ENCODE assay signal across 8 cellular contexts in genomic region chr6:10801224-10801848, GRCh38. TPM values are rescaled to one million over a fixed set of nuclear protein-coding genes. Genes with fewer than 3 reads are reported as not detected.
DNase-seq lines count a peak whose midpoint lies in the region; ATAC-seq and TF ChIP-seq lines count a peak whose summit lies in the region.

No MANE protein-coding gene starts in this region.

- H3K4me3 ChIP-seq in lower lobe of right lung = no peak overlapping the region

- no peaks in the 10 kb centered on the region for H3K4me1 ChIP-seq in lower lobe of right lung

- H3K27ac ChIP-seq in lower lobe of right lung = no peak overlapping the region

- H3K27me3 ChIP-seq in lower lobe of right lung (ENCODE audit: low read depth) = no peaks in the 10 kb centered on the region

- TF ChIP-seq CTCF in AG09319 (IDR thresholded peaks at IDR 0.05; ENCODE audit: low read depth, low read length) (no peak; the same call in none of the 2 replicates), lower lobe of right lung (IDR thresholded peaks at IDR 0.05) (peak; percentile 98)

- no peaks in the 10 kb centered on the region for H3K9me3 ChIP-seq in lower lobe of right lung

- no peaks in the 10 kb centered on the region for H3K36me3 ChIP-seq in lower lobe of right lung

- DNase-seq in AG09319 (ENCODE audit: extremely low read depth, low read depth) = peak; percentile 20
- DNase-seq in NCI-H2227 treated with DMSO at 0.1 percent for 48 hours (lab: John Stamatoyannopoulos, UW) = peak; percentile 67
- peak; percentile 38 to 57 for DNase-seq in activated CD4-positive, alpha-beta T cell treated with anti-CD3 and anti-CD28 coated beads for 4 hours
- DNase-seq in dermis blood vessel endothelial cell = peak; percentile 76
- DNase-seq in lower lobe of right lung = peak; percentile 56
- DNase-seq in stimulated activated CD8-positive, alpha-beta memory T cell treated with anti-CD3 and anti-CD28 coated beads, Interleukin-15, amount 100 ng/mL, for 24 hours (ENCODE audit: low read depth) = peak; percentile 34

- intact Hi-C loops in lower lobe of right lung (cut with DNase I) = no loop called here

- peak; percentile 88 for ATAC-seq in GM18520 (IDR thresholded peaks at IDR 0.05; ENCODE audit: unreplicated experiment)
- peak; percentile 85 for ATAC-seq in HG03066 (IDR thresholded peaks at IDR 0.05; ENCODE audit: low read depth, unreplicated experiment)
- ATAC-seq in lower lobe of right lung = peak; percentile 90 to 95

RNA-seq across cellular contexts. Expression of gene MAK, which starts 37.0 kb away (rescaled TPM):
- total RNA-seq in dermis blood vessel endothelial cell (under 0.01 and 0.09 TPM in 2 replicates), lower lobe of right lung (1.3 TPM)

RNA-seq across cellular contexts. Expression of gene TMEM14B, which starts 53.7 kb away (rescaled TPM):
- total RNA-seq in dermis blood vessel endothelial cell (47.7 and 69.6 TPM in 2 replicates), lower lobe of right lung (61.0 TPM)

Comparison
In these comparisons a context has a peak if more than half of its experiments do, and no peak if none do; other contexts are left out.
1. DNase-seq: peak in every context shown above with its lines; median percentile 76 in dermis blood vessel endothelial cell; 67 in NCI-H2227 treated with DMSO at 0.1 percent for 48 hours; 56 in lower lobe of right lung; 48 in activated CD4-positive, alpha-beta T cell treated with anti-CD3 and anti-CD28 coated beads for 4 hours; 34 in stimulated activated CD8-positive, alpha-beta memory T cell treated with anti-CD3 and anti-CD28 coated beads, Interleukin-15, amount 100 ng/mL, for 24 hours; 20 in AG09319.